In genomic region chr6:85389180-85389797, GRCh38 we compare ENCODE assay signal across 1 cellular context.
TF ChIP-seq lines count a peak whose summit lies in the region.

No MANE protein-coding gene starts in this region.

TF ChIP-seq in HepG2, 621 proteins besides CTCF, POLR2A, EP300 and RAD21 (continued from another document):
- TF ChIP-seq BORCS8-MEF2B (CRISPR knock-in tag; IDR thresholded peaks at IDR 0.05) (no peak), ZNF318 (CRISPR knock-in tag; IDR thresholded peaks at IDR 0.05) (no peak), CHCHD3 (CRISPR knock-in tag; IDR thresholded peaks at IDR 0.05) (no peak), ZNF703 (CRISPR knock-in tag; IDR thresholded peaks at IDR 0.05; ENCODE audit: borderline replicate concordance) (no peak), MXI1 (IDR thresholded peaks at IDR 0.05; ENCODE audit: borderline replicate concordance, low read depth, low read length) (no peak)
